19 cellular contexts compared by ENCODE assay signal in the genomic region with DNA sequence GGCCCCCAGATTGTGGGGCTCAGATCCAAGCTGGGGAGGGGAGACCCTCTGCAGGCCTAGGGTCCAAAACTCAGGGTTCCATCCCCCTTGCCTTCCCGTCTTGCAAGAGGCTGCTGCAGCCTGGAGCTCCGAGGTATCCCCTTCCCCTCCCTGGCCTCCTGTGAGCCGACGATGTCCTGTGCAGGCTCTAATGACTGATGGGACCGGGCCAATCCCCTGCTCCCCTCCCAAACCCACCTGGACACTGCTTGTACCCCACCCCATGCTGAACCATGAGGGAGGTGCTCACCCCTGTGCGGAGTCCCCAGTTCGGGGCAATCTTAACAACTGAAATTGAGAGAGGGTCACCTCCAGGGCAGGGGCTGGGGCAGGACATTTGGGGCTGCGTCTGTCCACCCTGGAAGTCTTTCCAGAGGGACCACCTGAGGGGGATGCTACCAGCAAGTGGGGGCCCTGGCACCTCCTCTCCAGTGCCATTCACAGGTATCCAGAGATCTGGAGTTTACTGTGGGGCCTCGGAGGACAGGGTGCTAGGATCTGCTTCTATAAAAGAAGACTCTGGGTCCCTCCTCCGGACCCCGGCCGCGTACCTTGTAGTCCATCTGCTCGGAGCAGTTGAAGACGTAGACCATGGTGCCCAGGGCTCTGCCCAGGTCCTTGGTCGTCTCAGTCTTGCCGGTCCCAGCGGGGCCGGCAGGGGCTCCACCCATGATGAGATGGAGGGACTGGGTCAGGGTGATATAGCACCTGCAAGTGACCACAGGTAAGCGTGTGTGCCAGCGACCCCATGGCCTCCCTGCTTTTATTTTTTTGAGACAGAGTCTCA.
DNase-seq lines count a peak whose midpoint lies in the region; ATAC-seq, FAIRE-seq and TF ChIP-seq lines count a peak whose summit lies in the region.
"Had no signal": no experiment of that assay in that cellular context is flagged by ENCODE, and none has a peak within 500 bp of the region (broad histone marks: within the 10 kb centered on the region; RNA-seq: fewer than 3 reads in every experiment).

No MANE protein-coding gene starts in this region.

- BruUV-seq in MCF 10A (replicated peaks; lab: Mats Ljungman, UMichigan), result no TSS peak

- no peak overlapping the region for H3K9ac ChIP-seq in mesenchymal stem cell (ENCODE audit: low read length)

- peak overlapping the region; percentile 21 for H2BK120ac ChIP-seq in mesenchymal stem cell (ENCODE audit: low read depth, low read length)

- no peak for FAIRE-seq in H54 (lab: Jason Lieb, UNC)
- FAIRE-seq: A204.1, GM12892, GM18507 had no signal

- POLR2A ChIA-PET in MCF 10A (lab: Yijun Ruan, JAX), result no interaction called here

- no peaks in the 10 kb centered on the region for H3K79me1 ChIP-seq in mesenchymal stem cell (replicated peaks; ENCODE audit: low read length, poor library complexity, severe bottlenecking)

- DNase-seq in GM23338 (ENCODE audit: low spot score) (no peak), RPMI8226 (peak; percentile 1), mesenchymal stem cell (no peak), upper lobe of right lung (peak; percentile 61), inferior parietal cortex (ENCODE audit: extremely low spot score) (no peak), H54 (ENCODE audit: insufficient read length, low spot score) (no peak), MCF 10A (ENCODE audit: unreplicated experiment) (no peak)
- no peak for DNase-seq in activated T-cell treated with anti-CD3 and anti-CD28 coated beads, Interleukin-2, amount 50 U/mL, for 4 hours
- DNase-seq: AML-193; CD4-positive, alpha-beta memory T cell; DMS153; DMS79; GDM1; GOT3 had no signal

- no peak for TF ChIP-seq POLR2A in H54 (IDR thresholded peaks at IDR 0.05; ENCODE audit: low read depth, low read length)

- no peaks in the 10 kb centered on the region; the same call in 2 of the 3 replicates for H3K9me3 Mint-ChIP-seq in GM23338
- H3K9me3 Mint-ChIP-seq in activated T-cell treated with anti-CD3 and anti-CD28 coated beads, Interleukin-2, amount 50 U/mL, for 4 hours, result no peaks in the 10 kb centered on the region
- no peaks in the 10 kb centered on the region for H3K9me3 Mint-ChIP-seq in MCF 10A (ENCODE audit: unreplicated experiment)
- H3K9me3 Mint-ChIP-seq: CD14-positive monocyte; CD4-positive, alpha-beta memory T cell had no signal

- H3K27ac ChIP-seq in GM23338 (ENCODE audit: low read depth), result no peak overlapping the region
- H3K27ac ChIP-seq in mesenchymal stem cell (ENCODE audit: low read length, poor library complexity, severe bottlenecking), result no peak overlapping the region
- H3K27ac ChIP-seq in upper lobe of right lung, result no peak overlapping the region

- H3K4me3 Mint-ChIP-seq in GM23338, result no peak overlapping the region
- no peak overlapping the region for H3K4me3 Mint-ChIP-seq in activated T-cell treated with anti-CD3 and anti-CD28 coated beads, Interleukin-2, amount 50 U/mL, for 4 hours
- no peak overlapping the region for H3K4me3 Mint-ChIP-seq in MCF 10A (ENCODE audit: unreplicated experiment)
- H3K4me3 Mint-ChIP-seq: CD14-positive monocyte; CD4-positive, alpha-beta memory T cell had no signal

- TF ChIP-seq CTCF in GM23338 (conservative IDR thresholded peaks at IDR 0.05; ENCODE audit: low read depth in 2 of 2) (no peak), upper lobe of right lung (IDR thresholded peaks at IDR 0.05) (no peak), MCF 10A (IDR thresholded peaks at IDR 0.05; ENCODE audit: unreplicated experiment) (no peak)

- H3K27ac Mint-ChIP-seq in GM23338 (no peak overlapping the region), MCF 10A (ENCODE audit: low read depth, unreplicated experiment) (no peak overlapping the region)
- H3K27ac Mint-ChIP-seq: CD4-positive, alpha-beta memory T cell had no signal

- no peak overlapping the region for H3K4me2 ChIP-seq in GM23338
- H3K4me2 ChIP-seq in mesenchymal stem cell (ENCODE audit: low read length, poor library complexity, severe bottlenecking), result no peak overlapping the region

- CTCF ChIA-PET in MCF 10A (lab: Yijun Ruan, JAX), result interaction anchor here (0.6 to 1.7 kb wide), 2 partner anchors 209 to 438 kb away, joined by 3 to 10 read pairs; no protein-coding TSS in a partner anchor

- no peak overlapping the region for H4K8ac ChIP-seq in mesenchymal stem cell (ENCODE audit: low read length)

- no peak overlapping the region for H3K23ac ChIP-seq in mesenchymal stem cell (ENCODE audit: low read length in 2 of 2)

- no peak overlapping the region for H2BK15ac ChIP-seq in mesenchymal stem cell (ENCODE audit: low read depth, poor library complexity, severe bottlenecking)

- H3K36me3 Mint-ChIP-seq in GM23338 (ENCODE audit: low read depth), result no peaks in the 10 kb centered on the region
- no peaks in the 10 kb centered on the region for H3K36me3 Mint-ChIP-seq in activated T-cell treated with anti-CD3 and anti-CD28 coated beads, Interleukin-2, amount 50 U/mL, for 4 hours (ENCODE audit: insufficient read depth)
- H3K36me3 Mint-ChIP-seq in MCF 10A (ENCODE audit: insufficient read depth, unreplicated experiment), result no peaks in the 10 kb centered on the region
- H3K36me3 Mint-ChIP-seq: CD14-positive monocyte; CD4-positive, alpha-beta memory T cell had no signal

- 0 out of 2 replicates have a peak overlapping the region, but pooled peaks have one; percentile 95 for H2AFZ ChIP-seq in GM23338
- H2AFZ ChIP-seq in mesenchymal stem cell (ENCODE audit: low read depth, low read length), result no peak overlapping the region

- H3K27me3 ChIP-seq in GM23338 (ENCODE audit: insufficient read depth) (no peaks in the 10 kb centered on the region), mesenchymal stem cell (ENCODE audit: control insufficient read depth in 1 of 2, insufficient read depth in 1 of 2, low read length in 2 of 2) (peaks cover 0 to 26% of the 10 kb centered on the region in 2 experiments), upper lobe of right lung (no peaks in the 10 kb centered on the region)

- H3K9me3 ChIP-seq in mesenchymal stem cell (ENCODE audit: control insufficient read depth, low read length) (no peaks in the 10 kb centered on the region), upper lobe of right lung (no peaks in the 10 kb centered on the region)
- H3K9me3 ChIP-seq: HAP-1 had no signal

- H4K91ac ChIP-seq in mesenchymal stem cell (ENCODE audit: low read length), result no peak overlapping the region

- 89% methylated on average over 21 of the region's 21 CpGs for WGBS in mesenchymal stem cell

- H3K9me2 ChIP-seq in GM23338 (ENCODE audit: insufficient read depth), result no peaks in the 10 kb centered on the region

- no peaks in the 10 kb centered on the region for H3K79me2 ChIP-seq in GM23338 (replicated peaks; ENCODE audit: insufficient read depth)

- peaks cover 9% of the 10 kb centered on the region for H3K4me1 ChIP-seq in GM23338 (ENCODE audit: insufficient read depth)
- peaks cover 1% of the 10 kb centered on the region for H3K4me1 ChIP-seq in mesenchymal stem cell (ENCODE audit: control insufficient read depth, insufficient read depth, low read depth, low read length)
- no peaks in the 10 kb centered on the region for H3K4me1 ChIP-seq in upper lobe of right lung
- H3K4me1 ChIP-seq: HAP-1 had no signal

- intact Hi-C loops in upper lobe of right lung (cut with DNase I), result loop anchor here (10.0 kb wide), 1 partner anchor 205 kb away; no protein-coding TSS in a partner anchor
- intact Hi-C loops in MCF 10A (cut with micrococcal nuclease), result no loop called here

- H3K4me3 ChIP-seq in GM23338, result no peak overlapping the region
- no peak overlapping the region for H3K4me3 ChIP-seq in mesenchymal stem cell (ENCODE audit: insufficient read depth in 1 of 2, low read depth in 1 of 2, low read length in 2 of 2)
- H3K4me3 ChIP-seq in upper lobe of right lung, result no peak overlapping the region
- H3K4me3 ChIP-seq: HAP-1 had no signal

- H3K27me3 Mint-ChIP-seq in GM23338 (ENCODE audit: insufficient read depth, low read depth, poor library complexity) (peaks cover 12% of the 10 kb centered on the region), MCF 10A (ENCODE audit: insufficient read depth, unreplicated experiment) (no peaks in the 10 kb centered on the region)
- no peaks in the 10 kb centered on the region for H3K27me3 Mint-ChIP-seq in activated T-cell treated with anti-CD3 and anti-CD28 coated beads, Interleukin-2, amount 50 U/mL, for 4 hours (ENCODE audit: low read depth)
- H3K27me3 Mint-ChIP-seq: CD4-positive, alpha-beta memory T cell had no signal

- H2AK5ac ChIP-seq in mesenchymal stem cell (ENCODE audit: low read length, severe bottlenecking), result no peak overlapping the region

- H2BK5ac ChIP-seq in mesenchymal stem cell (ENCODE audit: low read depth, low read length, poor library complexity, severe bottlenecking), result no peak overlapping the region

- ATAC-seq in GM23338, result no peak
- ATAC-seq in upper lobe of right lung, result no peak
- ATAC-seq in activated T-cell treated with anti-CD3 and anti-CD28 coated beads, Interleukin-2, amount 50 U/mL, for 4 hours, result no peak

- H3K36me3 ChIP-seq in GM23338 (ENCODE audit: insufficient read depth) (no peaks in the 10 kb centered on the region), mesenchymal stem cell (ENCODE audit: control insufficient read depth in 1 of 2, insufficient read depth in 2 of 2, low read depth in 1 of 2, low read length in 2 of 2) (no peaks in the 10 kb centered on the region), upper lobe of right lung (no peaks in the 10 kb centered on the region)
- H3K36me3 ChIP-seq: HAP-1 had no signal

- no peaks in the 10 kb centered on the region for H4K20me1 ChIP-seq in GM23338 (replicated peaks; ENCODE audit: insufficient read depth)

- H3K4me1 Mint-ChIP-seq in GM23338 (peaks cover 9% of the 10 kb centered on the region), MCF 10A (ENCODE audit: insufficient read depth, unreplicated experiment) (no peaks in the 10 kb centered on the region)
- H3K4me1 Mint-ChIP-seq in activated T-cell treated with anti-CD3 and anti-CD28 coated beads, Interleukin-2, amount 50 U/mL, for 4 hours (ENCODE audit: low read depth), result no peaks in the 10 kb centered on the region
- H3K4me1 Mint-ChIP-seq: CD4-positive, alpha-beta memory T cell had no signal

- no peak overlapping the region for H3K18ac ChIP-seq in mesenchymal stem cell (ENCODE audit: low read depth in 1 of 2, low read length in 2 of 2)

- no peak overlapping the region for H3K4ac ChIP-seq in mesenchymal stem cell (ENCODE audit: low read depth in 1 of 2, low read length in 2 of 2)

- H3K14ac ChIP-seq in mesenchymal stem cell (ENCODE audit: low read length in 2 of 2), result no peak overlapping the region

- H2BK12ac ChIP-seq in mesenchymal stem cell (ENCODE audit: low read length in 2 of 2), result peak overlapping the region in 1 of 2 experiments; percentile 38

- H3F3A ChIP-seq in GM23338 (replicated peaks; ENCODE audit: low read depth), result no peaks in the 10 kb centered on the region

Comparison
In these comparisons a context has a peak if more than half of its experiments do, and no peak if none do; other contexts are left out.
1. DNase-seq: peak in RPMI8226 (single experiment) and upper lobe of right lung (single experiment); none in GM23338 (single experiment), mesenchymal stem cell (single experiment), activated T-cell treated with anti-CD3 and anti-CD28 coated beads, Interleukin-2, amount 50 U/mL, for 4 hours (single experiment), inferior parietal cortex (single experiment), H54 (single experiment) and MCF 10A (single experiment).